Comparison of ENCODE assay signal across 15 cellular contexts in genomic region chr13:42369071-42369795, GRCh38.
DNase-seq lines count a peak whose midpoint lies in the region; ATAC-seq lines count a peak whose summit lies in the region.
"Had no signal": no experiment of that assay in that cellular context is flagged by ENCODE, and none has a peak within 500 bp of the region (broad histone marks: within the 10 kb centered on the region; RNA-seq: fewer than 3 reads in every experiment).

No MANE protein-coding gene starts in this region.

- no peaks in the 10 kb centered on the region for H3K36me3 Mint-ChIP-seq in activated T-cell treated with anti-CD3 and anti-CD28 coated beads, Interleukin-2, amount 50 U/mL, for 24 hours (ENCODE audit: low read depth)

- no peak overlapping the region for H3K4me3 Mint-ChIP-seq in activated T-cell treated with anti-CD3 and anti-CD28 coated beads, Interleukin-2, amount 50 U/mL, for 24 hours
- no peak overlapping the region for H3K4me3 Mint-ChIP-seq in stimulated activated naive CD8-positive, alpha-beta T cell treated with anti-CD3 and anti-CD28 coated beads, Interleukin-15, amount 100 ng/mL, for 72 hours

- H3K27me3 Mint-ChIP-seq in activated T-cell treated with anti-CD3 and anti-CD28 coated beads, Interleukin-2, amount 50 U/mL, for 24 hours, result no peaks in the 10 kb centered on the region
- no peaks in the 10 kb centered on the region for H3K27me3 Mint-ChIP-seq in stimulated activated naive CD8-positive, alpha-beta T cell treated with anti-CD3 and anti-CD28 coated beads, Interleukin-15, amount 100 ng/mL, for 72 hours

- peak; percentile 80 for ATAC-seq in HG02870 (IDR thresholded peaks at IDR 0.05; ENCODE audit: unreplicated experiment)
- ATAC-seq in stimulated activated naive CD8-positive, alpha-beta T cell treated with anti-CD3 and anti-CD28 coated beads, Interleukin-15, amount 100 ng/mL, for 72 hours, result peak; percentile 54
- no peak for ATAC-seq in left colon
- ATAC-seq: esophagus mucosa had no signal

- peaks cover 58% of the 10 kb centered on the region for H3K4me1 Mint-ChIP-seq in activated T-cell treated with anti-CD3 and anti-CD28 coated beads, Interleukin-2, amount 50 U/mL, for 24 hours (ENCODE audit: low read depth)
- H3K4me1 Mint-ChIP-seq in stimulated activated naive CD8-positive, alpha-beta T cell treated with anti-CD3 and anti-CD28 coated beads, Interleukin-15, amount 100 ng/mL, for 72 hours, result peaks cover 24% of the 10 kb centered on the region

- peak overlapping the region; percentile 71 for H3K27ac Mint-ChIP-seq in activated T-cell treated with anti-CD3 and anti-CD28 coated beads, Interleukin-2, amount 50 U/mL, for 24 hours
- no peak overlapping the region for H3K27ac Mint-ChIP-seq in stimulated activated naive CD8-positive, alpha-beta T cell treated with anti-CD3 and anti-CD28 coated beads, Interleukin-15, amount 100 ng/mL, for 72 hours

- intact Hi-C loops in left colon (cut with DNase I, micrococcal nuclease), result no loop called here

- peak; percentile 71 for DNase-seq in stimulated activated CD4-positive, alpha-beta T cell treated with anti-CD3 and anti-CD28 coated beads, Interleukin-1b, Interleukin-23, amount 100 ng/mL, for 48 hours
- DNase-seq in stimulated activated CD4-positive, alpha-beta T cell treated with anti-CD3 and anti-CD28 coated beads, Interleukin-4, amount 100 ng/mL, for 1 hour, result no peak
- DNase-seq in activated T-cell treated with anti-CD3 and anti-CD28 coated beads, Interleukin-2, amount 50 U/mL, for 24 hours, result peak; percentile 52
- DNase-seq in stimulated activated naive CD8-positive, alpha-beta T cell treated with anti-CD3 and anti-CD28 coated beads, Interleukin-15, amount 100 ng/mL, for 72 hours, result no peak
- DNase-seq in left colon (no peak), AG08396 (ENCODE audit: low spot score) (no peak), NCI-H1105 treated with DMSO at 0.1 percent for 48 hours (lab: John Stamatoyannopoulos, UW) (no peak)
- DNase-seq: dermis blood vessel endothelial cell, DMS53, head of caudate nucleus, NCI-H187 treated with DMSO at 0.1 percent for 48 hours, NCI-H510A treated with DMSO at 0.1 percent for 48 hours, SK-N-SH had no signal

- no peaks in the 10 kb centered on the region for H3K9me3 Mint-ChIP-seq in activated T-cell treated with anti-CD3 and anti-CD28 coated beads, Interleukin-2, amount 50 U/mL, for 24 hours
- peaks cover 0 to 7% of the 10 kb centered on the region in 2 donors for H3K9me3 Mint-ChIP-seq in stimulated activated naive CD8-positive, alpha-beta T cell treated with anti-CD3 and anti-CD28 coated beads, Interleukin-15, amount 100 ng/mL, for 72 hours

Comparison
In these comparisons a context has a peak if more than half of its experiments do, and no peak if none do; other contexts are left out.
1. DNase-seq: peak in stimulated activated CD4-positive, alpha-beta T cell treated with anti-CD3 and anti-CD28 coated beads, Interleukin-1b, Interleukin-23, amount 100 ng/mL, for 48 hours (single experiment) and activated T-cell treated with anti-CD3 and anti-CD28 coated beads, Interleukin-2, amount 50 U/mL, for 24 hours (single experiment); none in stimulated activated CD4-positive, alpha-beta T cell treated with anti-CD3 and anti-CD28 coated beads, Interleukin-4, amount 100 ng/mL, for 1 hour (single experiment), stimulated activated naive CD8-positive, alpha-beta T cell treated with anti-CD3 and anti-CD28 coated beads, Interleukin-15, amount 100 ng/mL, for 72 hours (0 of 2), left colon (0 of 2), AG08396 (single experiment) and NCI-H1105 treated with DMSO at 0.1 percent for 48 hours (single experiment).